11 cellular contexts compared by ENCODE assay signal in the genomic region with DNA sequence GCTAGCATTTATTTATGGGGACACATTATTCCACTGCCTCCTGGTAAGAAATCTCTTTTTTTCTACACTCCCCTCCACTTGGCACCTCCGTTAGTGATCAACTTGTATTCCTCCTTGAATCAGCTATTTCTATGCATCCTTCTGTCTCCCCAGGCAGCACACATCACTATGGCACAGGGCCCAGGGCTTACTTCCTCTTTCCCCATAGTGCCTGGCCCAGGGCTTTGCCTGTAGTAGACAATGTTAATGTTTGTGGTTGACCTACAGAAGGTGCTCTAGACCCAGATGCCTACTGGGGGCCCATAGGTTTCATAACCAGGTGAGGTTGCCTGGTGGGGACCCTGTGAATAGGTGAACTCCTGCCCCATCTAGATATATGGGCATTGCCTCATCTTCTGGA. TPM values are rescaled to one million over a fixed set of nuclear protein-coding genes. Genes with fewer than 3 reads are reported as not detected.
DNase-seq lines count a peak whose midpoint lies in the region; ATAC-seq and TF ChIP-seq lines count a peak whose summit lies in the region.
"Had no signal": no experiment of that assay in that cellular context is flagged by ENCODE, and none has a peak within 500 bp of the region (broad histone marks: within the 10 kb centered on the region; RNA-seq: fewer than 3 reads in every experiment).

No MANE protein-coding gene starts in this region.

- H3K9me3 ChIP-seq in MG63 (0 out of 2 replicates have a peak, but pooled peaks cover 4% of the 10 kb centered on the region), Caco-2 (peaks cover 7% of the 10 kb centered on the region; the same call in 1 of the 2 replicates)
- H3K9me3 ChIP-seq: Peyer's patch, thoracic aorta had no signal

- DNase-seq in pons (ENCODE audit: low spot score) (peak; percentile 51), NCI-H1436 (lab: John Stamatoyannopoulos, UW) (no peak), MG63 (no peak), Caco-2 (no peak)
- DNase-seq: activated naive CD4-positive, alpha-beta T cell; left cardiac atrium; Peyer's patch had no signal

- ATAC-seq in GM19395 (IDR thresholded peaks at IDR 0.05; ENCODE audit: unreplicated experiment): peak; percentile 77
- peak; percentile 90 for ATAC-seq in HG02623 (IDR thresholded peaks at IDR 0.05; ENCODE audit: unreplicated experiment)
- ATAC-seq in HG03521 (IDR thresholded peaks at IDR 0.05; ENCODE audit: unreplicated experiment): peak; percentile 69
- ATAC-seq: left cardiac atrium had no signal

- POLR2A ChIA-PET in Caco-2 (lab: Charles Lee): no interaction called here

- no peak overlapping the region for H3K27ac Mint-ChIP-seq in Caco-2 (ENCODE audit: unreplicated experiment)

- H3K4me1 ChIP-seq in Caco-2: no peaks in the 10 kb centered on the region
- H3K4me1 ChIP-seq: Peyer's patch had no signal

- CTCF ChIA-PET in Caco-2 (lab: Charles Lee): no interaction called here

- H3K27me3 Mint-ChIP-seq in Caco-2 (ENCODE audit: insufficient read depth, unreplicated experiment): peaks cover 3% of the 10 kb centered on the region

- no peak overlapping the region for H3K4me3 Mint-ChIP-seq in Caco-2 (ENCODE audit: unreplicated experiment)

- H3K4me3 ChIP-seq in MG63 (no peak overlapping the region), Caco-2 (ENCODE audit: low read depth, low read length) (no peak overlapping the region)
- H3K4me3 ChIP-seq: Peyer's patch, thoracic aorta had no signal

- peaks cover 10% of the 10 kb centered on the region for H3K9me3 Mint-ChIP-seq in Caco-2 (ENCODE audit: unreplicated experiment)

- no peaks in the 10 kb centered on the region for H3K36me3 Mint-ChIP-seq in Caco-2 (ENCODE audit: insufficient read depth, unreplicated experiment)

- intact Hi-C loops in Caco-2 (cut with micrococcal nuclease; ENCODE audit: unreplicated experiment): no loop called here

- no peaks in the 10 kb centered on the region for H3K4me1 Mint-ChIP-seq in Caco-2 (ENCODE audit: low read depth, unreplicated experiment)

- H3K36me3 ChIP-seq in MG63 (no peaks in the 10 kb centered on the region), Caco-2 (ENCODE audit: control insufficient read depth, insufficient read depth, low read length) (no peaks in the 10 kb centered on the region)
- H3K36me3 ChIP-seq: Peyer's patch, thoracic aorta had no signal

- H3K27me3 ChIP-seq in MG63: no peaks in the 10 kb centered on the region
- H3K27me3 ChIP-seq in Caco-2 (replicated peaks; ENCODE audit: control insufficient read depth, insufficient read depth, low read length): no peaks in the 10 kb centered on the region
- H3K27me3 ChIP-seq: Peyer's patch had no signal

- no peak for TF ChIP-seq CTCF in Caco-2 (IDR thresholded peaks at IDR 0.05; ENCODE audit: insufficient read depth in 1 of 2, low read depth in 1 of 2, low read length in 1 of 2, severe bottlenecking in 1 of 2, unreplicated experiment in 1 of 2)

- BruUV-seq in Caco-2 (replicated peaks; lab: Mats Ljungman, UMichigan): no TSS peak

RNA-seq across cellular contexts. Expression of a gene that starts 44.9 kb away (rescaled TPM):
- 0.10 TPM in 1 of 2 replicates, not detected in the other for total RNA-seq in MG63 (2014; rRNA removed; shearing (Covaris generic); ENCODE audit: low replicate concordance)
- total RNA-seq in Caco-2 (2022): 2.3 and 4.6 TPM in 2 replicates
